ENCODE assay signal across 18 cellular contexts in genomic region chr10:298033-298432, GRCh38.
A peak's percentile ranks its signal among the peaks of the same experiment; 100 is the strongest.
DNase-seq lines count a peak whose midpoint lies in the region; ATAC-seq, FAIRE-seq and TF ChIP-seq lines count a peak whose summit lies in the region.
"Had no signal": no experiment of that assay in that cellular context is flagged by ENCODE, and none has a peak within 500 bp of the region (broad histone marks: within the 10 kb centered on the region; RNA-seq: fewer than 3 reads in every experiment).

No MANE protein-coding gene starts in this region.

- ATAC-seq in A549 (no peak), GM21576 (IDR thresholded peaks at IDR 0.05; ENCODE audit: unreplicated experiment) (no peak)

- 80% methylated on average over 9 of the region's 9 CpGs for WGBS in A549 (ENCODE audit: missing lambda C conversion rate)

- peak overlapping the region; percentile 59 for H3K27ac Mint-ChIP-seq in osteocyte (ENCODE audit: unreplicated experiment)

- H3K4me3 Mint-ChIP-seq in osteocyte (ENCODE audit: unreplicated experiment) = no peak overlapping the region
- H3K4me3 Mint-ChIP-seq: CD4-positive, alpha-beta memory T cell had no signal

- peaks cover 9% of the 10 kb centered on the region for H3K4me1 ChIP-seq in A549
- H3K4me1 ChIP-seq in OCI-LY1 (ENCODE audit: insufficient read depth, low read length, severe bottlenecking) = peaks cover 72% of the 10 kb centered on the region

- FAIRE-seq in A549 (lab: Jason Lieb, UNC) = no peak
- FAIRE-seq: A204.1, G401.6, HTR-8/SVneo had no signal

- no peaks in the 10 kb centered on the region for H3K9me2 ChIP-seq in OCI-LY1 (ENCODE audit: low read depth, low read length)

- H3K79me2 ChIP-seq in OCI-LY1 (ENCODE audit: insufficient read depth, low read length) = peaks cover 3% of the 10 kb centered on the region; the same call in 1 of the 2 replicates

- H3K27ac ChIP-seq in A549 (no peak overlapping the region; a peak in 1 of 6 replicates), OCI-LY1 (ENCODE audit: low read depth, low read length, poor library complexity, severe bottlenecking) (peak overlapping the region; percentile 89), dorsolateral prefrontal cortex (peak overlapping the region in 44 of 59 donors; percentile 11 to 87 (median 77))

- H3K36me3 ChIP-seq in OCI-LY1 (ENCODE audit: insufficient read depth, low read length) = peaks cover 58% of the 10 kb centered on the region

- H3K4me3 ChIP-seq in A549 (no peak overlapping the region), OCI-LY1 (ENCODE audit: low read depth, low read length, poor library complexity, severe bottlenecking) (no peak overlapping the region), dorsolateral prefrontal cortex (no peak overlapping the region)

- H3K9me3 ChIP-seq in A549 = no peaks in the 10 kb centered on the region
- H3K9me3 ChIP-seq in OCI-LY1 (ENCODE audit: low read length) = no peaks in the 10 kb centered on the region

- no peaks in the 10 kb centered on the region for H4K20me1 ChIP-seq in OCI-LY1 (ENCODE audit: insufficient read depth, low read length)

- CTCF ChIA-PET in A549 (lab: Yijun Ruan, JAX) = no interaction called here

- H3F3A ChIP-seq in OCI-LY1 (ENCODE audit: insufficient read depth, low read length) = no peaks in the 10 kb centered on the region

- H3K36me3 Mint-ChIP-seq in osteocyte (ENCODE audit: unreplicated experiment) = peaks cover 24% of the 10 kb centered on the region

- TF ChIP-seq RAD21 in A549 (conservative IDR thresholded peaks at IDR 0.05 in 1 of 2, IDR thresholded peaks at IDR 0.05 in 1 of 2) = no peak

- no peak for TF ChIP-seq POLR2A in A549 (IDR thresholded peaks at IDR 0.05; ENCODE audit: low read length)

- DNase-seq in A549 (ENCODE audit: low read depth in 1 of 2, low spot score in 1 of 2) (no peak), dorsolateral prefrontal cortex (no peak), osteocyte (ENCODE audit: extremely low spot score, unreplicated experiment) (no peak), globus pallidus (ENCODE audit: low spot score) (no peak), HUDEP-2 (lab: John Stamatoyannopoulos, UW; ENCODE audit: unreplicated experiment in 76 of 76) (no peak)
- no peak for DNase-seq in activated naive CD4-positive, alpha-beta T cell treated with Interleukin-2 at 50 U/mL for 16 hours
- DNase-seq: CD4-positive, alpha-beta memory T cell; DMS79 treated with DMSO at 0.1 percent for 48 hours; KG1; NCI-H1092; NCI-H1694 treated with DMSO at 0.1 percent for 48 hours; NCI-H748 treated with DMSO at 0.1 percent for 48 hours; Right ventricle myocardium superior had no signal

- no peak for TF ChIP-seq EP300 in A549 (IDR thresholded peaks at IDR 0.05)

- intact Hi-C loops in dorsolateral prefrontal cortex (cut with DNase I) = no loop called here

- no peak overlapping the region for H2AFZ ChIP-seq in OCI-LY1 (ENCODE audit: low read length)

- no peak overlapping the region; the same call in 2 of the 3 replicates for H3K4me2 ChIP-seq in A549
- no peak overlapping the region for H3K4me2 ChIP-seq in OCI-LY1 (ENCODE audit: low read length)

- H3K9me3 Mint-ChIP-seq in osteocyte (ENCODE audit: unreplicated experiment) = no peaks in the 10 kb centered on the region

- peaks cover 21% of the 10 kb centered on the region for H3K4me1 Mint-ChIP-seq in osteocyte (ENCODE audit: unreplicated experiment)

- TF ChIP-seq CTCF in A549 (IDR thresholded peaks at IDR 0.05) = no peak
- no peak for TF ChIP-seq CTCF in OCI-LY1 (IDR thresholded peaks at IDR 0.05; ENCODE audit: low read length)
- TF ChIP-seq CTCF in dorsolateral prefrontal cortex (IDR thresholded peaks at IDR 0.05 in 54 of 56, conservative IDR thresholded peaks at IDR 0.05 in 2 of 56; ENCODE audit: low read depth in 1 of 56, partially characterized antibody in 56 of 56) = no peak
- no peak for TF ChIP-seq CTCF in osteocyte (IDR thresholded peaks at IDR 0.05)

- no peak overlapping the region for H3K9ac ChIP-seq in OCI-LY1 (ENCODE audit: low read length)

- POLR2A ChIA-PET in A549 (lab: Yijun Ruan, JAX) = interaction anchor here (1.2 kb wide), 1 partner anchor 31 kb away, joined by 3 read pairs; no protein-coding TSS in a partner anchor

- H3K27me3 Mint-ChIP-seq in osteocyte (ENCODE audit: unreplicated experiment) = no peaks in the 10 kb centered on the region
- H3K27me3 Mint-ChIP-seq: CD4-positive, alpha-beta memory T cell had no signal

- H3K27me3 ChIP-seq in OCI-LY1 (ENCODE audit: insufficient read depth, low read length) (no peaks in the 10 kb centered on the region), dorsolateral prefrontal cortex (no peaks in the 10 kb centered on the region)

TF ChIP-seq in A549, 52 proteins besides CTCF, POLR2A, EP300 and RAD21:
- TF ChIP-seq MAFK (IDR thresholded peaks at IDR 0.05; ENCODE audit: partially characterized antibody) = peak; percentile 77
- TF ChIP-seq TP53 (CRISPR knock-in tag; IDR thresholded peaks at IDR 0.05) = no peak
- no peak for TF ChIP-seq HDAC2 (IDR thresholded peaks at IDR 0.05)
- TF ChIP-seq USF2 (IDR thresholded peaks at IDR 0.05) = no peak
- no peak for TF ChIP-seq PBX3 (IDR thresholded peaks at IDR 0.05)
TF ChIP-seq in A549: peak in this region for 1.

Comparison
In these comparisons a context has a peak if more than half of its experiments do, and no peak if none do; other contexts are left out.
1. H3K27ac ChIP-seq: peak in OCI-LY1 (single experiment) and dorsolateral prefrontal cortex (44 of 59); none in A549 (0 of 2).